ENCODE assay signal across 1 cellular context in genomic region chr16:10828851-10829331, GRCh38.
TF ChIP-seq lines count a peak whose summit lies in the region.

No MANE protein-coding gene starts in this region.

TF ChIP-seq in WTC11, 78 proteins besides CTCF, POLR2A, EP300 and RAD21 (continued from another document):
- TF ChIP-seq ZNF425 (CRISPR knock-in tag; conservative IDR thresholded peaks at IDR 0.05) (no peak), ZNF219 (CRISPR knock-in tag; IDR thresholded peaks at IDR 0.05; ENCODE audit: borderline replicate concordance) (no peak), CREM (CRISPR knock-in tag; IDR thresholded peaks at IDR 0.05) (no peak), JUN (CRISPR knock-in tag; IDR thresholded peaks at IDR 0.05) (no peak), FOXJ3 (CRISPR knock-in tag; IDR thresholded peaks at IDR 0.05; ENCODE audit: borderline replicate concordance) (no peak), CDX4 (CRISPR knock-in tag; IDR thresholded peaks at IDR 0.05; ENCODE audit: borderline replicate concordance) (no peak), ERG (CRISPR knock-in tag; IDR thresholded peaks at IDR 0.05) (no peak), FOXP1 (CRISPR knock-in tag; IDR thresholded peaks at IDR 0.05; ENCODE audit: borderline replicate concordance) (no peak), ZNF532 (CRISPR knock-in tag; IDR thresholded peaks at IDR 0.05; ENCODE audit: borderline replicate concordance) (no peak)
